In genomic region chr10:45179716-45180115, GRCh38 we compare ENCODE assay signal across 1 cellular context.
TF ChIP-seq lines count a peak whose summit lies in the region.

No MANE protein-coding gene starts in this region.

TF ChIP-seq in SK-N-SH, 30 proteins besides CTCF, POLR2A, EP300 and RAD21 (continued from another document):
- TF ChIP-seq USF2 (IDR thresholded peaks at IDR 0.05; ENCODE audit: borderline replicate concordance, low read depth, low read length) (no peak), SMC3 (IDR thresholded peaks at IDR 0.05; ENCODE audit: low read depth, low read length) (no peak), RFX5 (IDR thresholded peaks at IDR 0.05; ENCODE audit: low read length) (no peak), IRF3 (IDR thresholded peaks at IDR 0.05; ENCODE audit: low read depth, low read length) (no peak), FOXM1 (IDR thresholded peaks at IDR 0.05; ENCODE audit: low read depth) (no peak), TAF1 (IDR thresholded peaks at IDR 0.05; ENCODE audit: borderline replicate concordance, low read depth, low read length) (no peak), YY1 (IDR thresholded peaks at IDR 0.05; ENCODE audit: low read depth) (no peak), PBX3 (IDR thresholded peaks at IDR 0.05) (no peak), GABPA (IDR thresholded peaks at IDR 0.05; ENCODE audit: low read depth) (no peak), ZBTB33 (IDR thresholded peaks at IDR 0.05; ENCODE audit: borderline replicate concordance, low read depth) (no peak), REST (IDR thresholded peaks at IDR 0.05; ENCODE audit: low read depth, low read length) (no peak)
